Comparison of ENCODE assay signal across 34 cellular contexts in the genomic region with DNA sequence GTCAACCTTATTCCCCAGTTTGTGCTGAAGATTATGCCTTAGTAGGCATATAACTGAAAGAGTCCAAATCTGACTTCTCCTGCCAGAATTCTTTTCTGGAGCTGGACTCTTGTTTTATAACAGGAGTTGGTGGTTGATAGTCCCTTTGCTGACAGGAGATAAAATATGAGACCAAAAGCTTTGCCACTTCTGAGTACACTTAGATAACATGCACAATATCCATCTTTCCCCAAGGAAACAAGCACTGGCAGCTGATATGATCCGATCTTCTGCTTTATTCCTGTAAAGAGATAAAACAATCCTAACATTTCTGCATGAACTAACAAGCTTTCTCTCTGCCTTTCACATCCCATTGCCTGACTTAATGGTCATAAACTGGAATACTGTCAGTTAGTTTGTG.
"Had no signal": no experiment of that assay in that cellular context is flagged by ENCODE, and none has a peak within 500 bp of the region (broad histone marks: within the 10 kb centered on the region; RNA-seq: fewer than 3 reads in every experiment).

No MANE protein-coding gene starts in this region.

- H3K27me3 ChIP-seq: adrenal gland, ascending aorta, cardiac muscle cell had no signal

- FAIRE-seq: bronchial epithelial cell, colon, TTC549 had no signal

- DNase-seq: activated B cell treated with CpG ODN at 0.5 μM for 24 hours; activated CD4-positive, alpha-beta memory T cell treated with anti-CD3 and anti-CD28 coated beads for 36 hours; activated CD4-positive, alpha-beta T cell treated with anti-CD3 and anti-CD28 coated beads for 4 hours; activated CD4-positive, alpha-beta T cell treated with anti-CD3 and anti-CD28 coated beads, Interleukin-2, amount 10 ng/mL, durations not matched to agents 24 days and 14 days; activated CD4-positive, alpha-beta T cell treated with anti-CD3 and anti-CD28 coated beads, Interleukin-2, amount 50 U/mL, for 1 hour; activated CD4-positive, alpha-beta T cell treated with anti-CD3 and anti-CD28 coated beads, Interleukin-2, amount 50 U/mL, for 4 hours; activated CD4-positive, CD25-positive, alpha-beta regulatory T cell treated with anti-CD3 and anti-CD28 coated beads, Interleukin-2, amount 50 U/mL, for 72 hours; activated CD8-positive, alpha-beta memory T cell treated with anti-CD3 and anti-CD28 coated beads, Interleukin-2, amount 50 U/mL, for 4 hours; activated CD8-positive, alpha-beta T cell treated with anti-CD3 and anti-CD28 coated beads for 36 hours; activated effector memory CD4-positive, alpha-beta T cell treated with anti-CD3 and anti-CD28 coated beads, Interleukin-2, amount 50 U/mL, for 16 hours; activated gamma-delta T cell treated with Interleukin-2 at 50 U/mL for 16 hours; activated naive CD4-positive, alpha-beta T cell; activated naive CD4-positive, alpha-beta T cell treated with anti-CD3 and anti-CD28 coated beads for 36 hours; activated naive CD4-positive, alpha-beta T cell treated with anti-CD3 and anti-CD28 coated beads, Interleukin-2, amount 50 U/mL, for 16 hours; activated naive CD8-positive, alpha-beta T cell treated with anti-CD3 and anti-CD28 coated beads for 36 hours; activated T-cell treated with anti-CD3 and anti-CD28 coated beads for 4 hours; activated T-cell treated with anti-CD3 and anti-CD28 coated beads, Interleukin-2, amount 50 U/mL, for 1 hour; activated T-cell treated with anti-CD3 and anti-CD28 coated beads, Interleukin-2, amount 50 U/mL, for 4 hours; activated T-cell treated with anti-CD3 and anti-CD28 coated beads, Interleukin-2, amount 50 U/mL, for 72 hours; adrenal gland; amygdala; anterior cingulate cortex; central memory CD4-positive, alpha-beta T cell; T-helper 1 cell; T-helper 2 cell; T-helper 9 cell had no signal

- H3K27ac ChIP-seq: adrenal gland, ascending aorta, cardiac muscle cell, VCaP had no signal

- H3K36me3 ChIP-seq: adrenal gland, ascending aorta, cardiac muscle cell had no signal

- H3K4me1 ChIP-seq: adrenal gland, ascending aorta had no signal

- ATAC-seq: activated CD8-positive, alpha-beta T cell treated with anti-CD3 and anti-CD28 coated beads for 36 hours; activated naive CD4-positive, alpha-beta T cell treated with anti-CD3 and anti-CD28 coated beads, Interleukin-2, amount 50 U/mL, for 72 hours; activated T-cell treated with anti-CD3 and anti-CD28 coated beads, Interleukin-2, amount 50 U/mL, for 4 hours; activated T-cell treated with anti-CD3 and anti-CD28 coated beads, Interleukin-2, amount 50 U/mL, for 72 hours; activated T-helper 17 cell treated with anti-CD3 and anti-CD28 coated beads, Interleukin-2, amount 50 U/mL, for 72 hours had no signal

- H3K4me3 ChIP-seq: adrenal gland, ascending aorta, cardiac muscle cell had no signal

- H3K9me3 ChIP-seq: adrenal gland, ascending aorta had no signal
